ENCODE assay signal across 28 cellular contexts in the genomic region with DNA sequence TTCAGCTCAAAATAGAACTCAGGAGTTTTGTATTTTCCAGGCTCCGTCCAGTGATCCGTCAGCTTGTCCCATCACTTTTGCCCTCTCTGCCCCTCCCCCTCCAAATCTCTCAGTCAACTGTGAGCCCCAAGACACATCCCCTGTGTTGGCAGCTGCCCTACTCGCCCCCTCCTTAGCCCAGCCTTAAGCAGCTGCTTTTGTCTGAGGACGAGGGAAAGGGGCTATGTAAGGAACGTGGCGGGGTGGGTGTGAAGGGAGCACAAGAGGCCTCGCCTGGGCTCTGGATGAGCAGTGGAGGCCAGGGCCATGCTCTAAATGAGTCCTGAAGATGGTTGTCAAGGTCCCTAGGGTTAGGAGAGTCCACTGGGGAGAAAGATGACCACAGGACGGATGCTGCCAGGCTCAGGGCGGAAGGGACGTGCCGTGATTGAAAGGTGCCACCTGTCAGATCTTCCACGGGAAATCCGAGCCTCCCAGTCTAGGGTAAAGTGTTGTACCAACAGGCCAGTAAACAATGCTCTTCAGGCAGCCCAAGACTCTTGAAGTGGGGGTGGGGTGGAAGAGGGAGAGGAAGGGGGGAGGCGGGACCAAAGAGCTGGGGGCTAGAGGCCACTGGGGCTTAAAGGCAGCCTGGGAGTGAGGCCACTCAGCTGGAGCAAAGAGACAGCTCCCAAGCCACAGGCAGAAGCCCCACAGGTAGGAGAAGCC. TPM values are rescaled to one million over a fixed set of nuclear protein-coding genes. Genes with fewer than 3 reads are reported as not detected.
DNase-seq lines count a peak whose midpoint lies in the region; ATAC-seq, FAIRE-seq and TF ChIP-seq lines count a peak whose summit lies in the region.
"Had no signal": no experiment of that assay in that cellular context is flagged by ENCODE, and none has a peak within 500 bp of the region (broad histone marks: within the 10 kb centered on the region; RNA-seq: fewer than 3 reads in every experiment).

A gene with protein sequence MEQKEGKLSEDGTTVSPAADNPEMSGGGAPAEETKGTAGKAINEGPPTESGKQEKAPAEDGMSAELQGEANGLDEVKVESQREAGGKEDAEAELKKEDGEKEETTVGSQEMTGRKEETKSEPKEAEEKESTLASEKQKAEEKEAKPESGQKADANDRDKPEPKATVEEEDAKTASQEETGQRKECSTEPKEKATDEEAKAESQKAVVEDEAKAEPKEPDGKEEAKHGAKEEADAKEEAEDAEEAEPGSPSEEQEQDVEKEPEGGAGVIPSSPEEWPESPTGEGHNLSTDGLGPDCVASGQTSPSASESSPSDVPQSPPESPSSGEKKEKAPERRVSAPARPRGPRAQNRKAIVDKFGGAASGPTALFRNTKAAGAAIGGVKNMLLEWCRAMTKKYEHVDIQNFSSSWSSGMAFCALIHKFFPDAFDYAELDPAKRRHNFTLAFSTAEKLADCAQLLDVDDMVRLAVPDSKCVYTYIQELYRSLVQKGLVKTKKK (plus strand): TSS at position 649 of the 708 bp plus-strand sequence. CDS start 5,048 bp downstream, outside the sequence.

- H3K9ac ChIP-seq in K562 (ENCODE audit: insufficient read depth in 1 of 2, low read depth in 2 of 2, low read length in 2 of 2): no peak within 1 kb of the TSS
- H3K9ac ChIP-seq in neural progenitor cell: no peak within 1 kb of the TSS

- H3K9me1 ChIP-seq in K562 (ENCODE audit: control insufficient read depth, insufficient read depth, low read length): no peaks in the 10 kb centered on the region

- WGBS in K562 (ENCODE audit: insufficient coverage, low coverage, missing lambda C conversion rate): 65% methylated on average over 13 of the region's 14 CpGs

- H3K79me2 ChIP-seq in K562 (ENCODE audit: control insufficient read depth, insufficient read depth, low read length): no peaks in the 10 kb centered on the region
- no peaks in the 10 kb centered on the region for H3K79me2 ChIP-seq in neural progenitor cell (ENCODE audit: low read depth)

- TF ChIP-seq RAD21 in K562 (CRISPR knock-in tag; conservative IDR thresholded peaks at IDR 0.05 in 1 of 2, IDR thresholded peaks at IDR 0.05 in 1 of 2): no peak

- H3K4me2 ChIP-seq in K562 (ENCODE audit: insufficient read depth, low read length) (no peak within 1 kb of the TSS), neural progenitor cell (peak within 1 kb of the TSS; percentile 63)

- H3K27me3 ChIP-seq in K562 (ENCODE audit: control insufficient read depth in 2 of 2, insufficient read depth in 2 of 2, low read length in 2 of 2) (no peaks in the 10 kb centered on the region), neural progenitor cell (peaks cover 11% of the 10 kb centered on the region)
- H3K27me3 ChIP-seq: upper lobe of left lung had no signal

- no peak for TF ChIP-seq POLR2A in K562 (conservative IDR thresholded peaks at IDR 0.05)

- no peak within 1 kb of the TSS for H3K27ac Mint-ChIP-seq in neural progenitor cell
- H3K27ac Mint-ChIP-seq: activated B cell treated with CpG ODN at 0.5 μM for 24 hours; activated CD4-positive, alpha-beta memory T cell treated with anti-CD3 and anti-CD28 coated beads, Interleukin-2, amount 10 ng/mL, durations not matched to agents 7 days and 5 days; activated naive CD4-positive, alpha-beta T cell treated with anti-CD3 and anti-CD28 coated beads for 36 hours; endodermal cell; progenitor cell of endocrine pancreas; T-helper 2 cell treated with Interferon-gamma antibody and Interleukin-4, amounts not matched to agents 5 μg/mL and 100 μg/mL, for 36 hours had no signal

- no peak within 1 kb of the TSS for H3K4me3 Mint-ChIP-seq in neural progenitor cell
- H3K4me3 Mint-ChIP-seq: activated B cell treated with CpG ODN at 0.5 μM for 24 hours; activated CD4-positive, alpha-beta memory T cell treated with anti-CD3 and anti-CD28 coated beads, Interleukin-2, amount 10 ng/mL, durations not matched to agents 7 days and 5 days; activated naive CD4-positive, alpha-beta T cell treated with anti-CD3 and anti-CD28 coated beads for 36 hours; CD8-positive, alpha-beta memory T cell; endodermal cell; T-helper 2 cell treated with Interferon-gamma antibody and Interleukin-4, amounts not matched to agents 5 μg/mL and 100 μg/mL, for 36 hours had no signal

- in situ Hi-C loops in K562 (cut with MboI): no loop called here

- ATAC-seq in K562 (peak; percentile 22), HG03354 (IDR thresholded peaks at IDR 0.05; ENCODE audit: poor library complexity, severe bottlenecking, unreplicated experiment) (no peak)
- ATAC-seq: left colon had no signal

- TF ChIP-seq CTCF in K562 (IDR thresholded peaks at IDR 0.05 in 2 of 3, conservative IDR thresholded peaks at IDR 0.05 in 1 of 3; ENCODE audit: insufficient read depth in 2 of 3, low read depth in 1 of 3, low read length in 3 of 3) (no peak), neural progenitor cell (IDR thresholded peaks at IDR 0.05) (no peak)

- POLR2A ChIA-PET in K562 (lab: Yijun Ruan, JAX): interaction anchor here (3.4 kb wide), 1 partner anchor 10 kb away, joined by 11 read pairs; no protein-coding TSS in a partner anchor

- H3K9me3 ChIP-seq in K562 (replicated peaks; ENCODE audit: control insufficient read depth, insufficient read depth, low read depth, low read length): no peaks in the 10 kb centered on the region
- H3K9me3 ChIP-seq in neural progenitor cell (ENCODE audit: low read depth): no peaks in the 10 kb centered on the region
- H3K9me3 ChIP-seq: upper lobe of left lung had no signal

- 0 out of 2 replicates have a peak within 1 kb of the TSS, but pooled peaks have one; percentile 12 for H2AFZ ChIP-seq in K562 (ENCODE audit: low read depth, low read length)
- H2AFZ ChIP-seq in neural progenitor cell (replicated peaks): no peak within 1 kb of the TSS

- intact Hi-C loops in K562 (cut with micrococcal nuclease): no loop called here

- H3F3A ChIP-seq in neural progenitor cell (ENCODE audit: low read depth): peaks cover 13% of the 10 kb centered on the region

- H3K4me1 ChIP-seq in K562 (replicated peaks in 1 of 2; ENCODE audit: control insufficient read depth in 2 of 2, insufficient read depth in 2 of 2, low read length in 2 of 2): peaks cover 7% of the 10 kb centered on the region in 2 experiments; a peak in 4 of 5 replicates
- H3K4me1 ChIP-seq in neural progenitor cell: peaks cover 20% of the 10 kb centered on the region
- H3K4me1 ChIP-seq: upper lobe of left lung had no signal

- FAIRE-seq in K562 (lab: Jason Lieb, UNC): no peak
- FAIRE-seq: GM12891 had no signal

- no peaks in the 10 kb centered on the region for H3K9me3 Mint-ChIP-seq in neural progenitor cell
- H3K9me3 Mint-ChIP-seq: activated B cell treated with CpG ODN at 0.5 μM for 24 hours; activated CD4-positive, alpha-beta memory T cell treated with anti-CD3 and anti-CD28 coated beads, Interleukin-2, amount 10 ng/mL, durations not matched to agents 7 days and 5 days; activated naive CD4-positive, alpha-beta T cell treated with anti-CD3 and anti-CD28 coated beads for 36 hours; CD8-positive, alpha-beta memory T cell; endodermal cell; T-helper 2 cell treated with Interferon-gamma antibody and Interleukin-4, amounts not matched to agents 5 μg/mL and 100 μg/mL, for 36 hours had no signal

- H4K20me1 ChIP-seq in K562 (replicated peaks; ENCODE audit: control insufficient read depth, insufficient read depth, low read length) (no peaks in the 10 kb centered on the region), neural progenitor cell (ENCODE audit: low read depth) (no peaks in the 10 kb centered on the region)

- CTCF ChIA-PET in K562 (lab: Yijun Ruan, JAX; ENCODE audit: low intra/inter-chr PET ratio): no interaction called here

- peaks cover 6% of the 10 kb centered on the region for H3K4me1 Mint-ChIP-seq in neural progenitor cell
- H3K4me1 Mint-ChIP-seq: activated B cell treated with CpG ODN at 0.5 μM for 24 hours had no signal

- TF ChIP-seq EP300 in K562 (IDR thresholded peaks at IDR 0.05; ENCODE audit: low read length): no peak

- no TSS peak for BruUV-seq in K562 (replicated peaks; lab: Mats Ljungman, UMichigan)

- DNase-seq in NCI-H1417 (lab: John Stamatoyannopoulos, UW): peak; percentile 10 to 54 (median 18)
- no peak for DNase-seq in NCI-H1417 treated with DMSO at 0.1 percent for 48 hours (lab: John Stamatoyannopoulos, UW)
- DNase-seq in NCI-H2107 (lab: John Stamatoyannopoulos, UW): peak; percentile 3
- no peak for DNase-seq in K562 (ENCODE audit: extremely low read depth in 1 of 4, low spot score in 3 of 4)
- DNase-seq in neural progenitor cell (ENCODE audit: low spot score): peak; percentile 67
- DNase-seq in HK-2 (ENCODE audit: unreplicated experiment): no peak
- no peak for DNase-seq in NCI-H2196 treated with DMSO at 0.1 percent for 48 hours (lab: John Stamatoyannopoulos, UW; ENCODE audit: unreplicated experiment)
- DNase-seq: 8988T; activated B cell treated with CpG ODN at 0.5 μM for 24 hours; activated CD4-positive, alpha-beta memory T cell treated with anti-CD3 and anti-CD28 coated beads, Interleukin-2, amount 10 ng/mL, durations not matched to agents 7 days and 5 days; activated naive CD4-positive, alpha-beta T cell treated with anti-CD3 and anti-CD28 coated beads for 36 hours; activated T-cell treated with anti-CD3 and anti-CD28 coated beads, Interleukin-2, amount 50 U/mL, for 1 hour; AML-193; CD8-positive, alpha-beta memory T cell; DMS79 treated with DMSO at 0.1 percent for 48 hours; endodermal cell; glutamatergic neuron; HCEC 1CT; left colon; NCI-H226; stimulated activated CD4-positive, alpha-beta T cell treated with anti-CD3 and anti-CD28 coated beads, Interleukin-4, amount 100 ng/mL, for 24 hours had no signal

- H3K36me3 ChIP-seq in K562 (ENCODE audit: control insufficient read depth, insufficient read depth, low read length) (no peaks in the 10 kb centered on the region), neural progenitor cell (no peaks in the 10 kb centered on the region)
- H3K36me3 ChIP-seq: upper lobe of left lung had no signal

- H3K4me3 ChIP-seq in K562 (no peak within 1 kb of the TSS), neural progenitor cell (peak within 1 kb of the TSS; percentile 4)
- H3K4me3 ChIP-seq: SK-N-MC, upper lobe of left lung had no signal

- no peak within 1 kb of the TSS for H3K27ac ChIP-seq in K562 (ENCODE audit: extremely low read depth, low read depth, low read length)
- H3K27ac ChIP-seq in neural progenitor cell: no peak within 1 kb of the TSS
- H3K27ac ChIP-seq: SK-N-MC, upper lobe of left lung had no signal

- H3K36me3 Mint-ChIP-seq in neural progenitor cell: no peaks in the 10 kb centered on the region
- H3K36me3 Mint-ChIP-seq: CD8-positive, alpha-beta memory T cell had no signal

- H3K27me3 Mint-ChIP-seq in neural progenitor cell (ENCODE audit: insufficient read depth, low read depth): no peaks in the 10 kb centered on the region
- H3K27me3 Mint-ChIP-seq: activated B cell treated with CpG ODN at 0.5 μM for 24 hours; activated CD4-positive, alpha-beta memory T cell treated with anti-CD3 and anti-CD28 coated beads, Interleukin-2, amount 10 ng/mL, durations not matched to agents 7 days and 5 days had no signal

RNA-seq across cellular contexts. Expression of the gene that starts here (rescaled TPM):
- not detected in 2 replicates for total RNA-seq in K562 (2011; cell fraction: chromatin; rRNA removed; ENCODE audit: low replicate concordance)
- not detected in 2 replicates for total RNA-seq in K562 (2011; cell fraction: nucleolus; rRNA removed)
- not detected in 2 replicates for total RNA-seq in K562 (2011; cell fraction: nucleoplasm; rRNA removed)
- total RNA-seq in K562 (2014; rRNA removed) (not detected in 2 replicates), K562 (2014; rRNA removed; fragmentation: Illumina TruSeq; extraction: Trizol) (not detected in 2 replicates), K562 (2015; rRNA removed; fragmentation: Illumina TruSeq; extraction: Trizol) (not detected in 2 replicates), K562 (2021) (not detected in 2 replicates), neural progenitor cell (ENCODE audit: low replicate concordance) (0.28 TPM in 1 of 2 replicates, not detected in the other)
- polyA plus RNA-seq in K562 (2011; rRNA removed) (not detected in 2 replicates), K562 (2014; fragmentation: Illumina TruSeq; extraction: Trizol) (not detected in 2 replicates), K562 (2014; fragmentation: Nextera tagmentation; extraction: Ambion mirVana) (not detected), K562 (2014; rRNA removed) (not detected in 2 replicates)
- polyA plus RNA-seq in K562 (2011; cell fraction: cytosol; rRNA removed): not detected in 2 replicates
- not detected in 2 replicates for polyA plus RNA-seq in K562 (2011; cell fraction: nucleus; rRNA removed)
- 0.30 TPM in 1 of 2 replicates, not detected in the other for polyA plus RNA-seq in K562 (2012)
- polyA minus RNA-seq in K562 (2011; rRNA and poly(A)+ RNA removed): not detected in 2 replicates
- polyA minus RNA-seq in K562 (2011; cell fraction: cytosol; rRNA and poly(A)+ RNA removed): not detected in 2 replicates
- polyA minus RNA-seq in K562 (2011; cell fraction: nucleus; rRNA and poly(A)+ RNA removed): not detected in 2 replicates
- total RNA-seq: activated B cell treated with CpG ODN at 0.5 μM for 24 hours; activated CD4-positive, alpha-beta memory T cell treated with anti-CD3 and anti-CD28 coated beads, Interleukin-2, amount 10 ng/mL, durations not matched to agents 7 days and 5 days; activated naive CD4-positive, alpha-beta T cell treated with anti-CD3 and anti-CD28 coated beads for 36 hours; CD8-positive, alpha-beta memory T cell; left colon; progenitor cell of endocrine pancreas; upper lobe of left lung had no signal
- polyA plus RNA-seq: neural cell had no signal

Comparison
In these comparisons a context has a peak if more than half of its experiments do, and no peak if none do; other contexts are left out.
1. DNase-seq: peak in NCI-H1417 (3 of 3) and NCI-H2107 (single experiment); none in NCI-H1417 treated with DMSO at 0.1 percent for 48 hours (single experiment), K562 (0 of 4), HK-2 (single experiment) and NCI-H2196 treated with DMSO at 0.1 percent for 48 hours (single experiment).
2. Peak in ATAC-seq in K562; RNA of the gene not detected or under 1 TPM.
3. Peak in DNase-seq, H3K4me3 ChIP-seq and H3K4me2 ChIP-seq in neural progenitor cell; RNA of the gene not detected or under 1 TPM.